In the genomic region with DNA sequence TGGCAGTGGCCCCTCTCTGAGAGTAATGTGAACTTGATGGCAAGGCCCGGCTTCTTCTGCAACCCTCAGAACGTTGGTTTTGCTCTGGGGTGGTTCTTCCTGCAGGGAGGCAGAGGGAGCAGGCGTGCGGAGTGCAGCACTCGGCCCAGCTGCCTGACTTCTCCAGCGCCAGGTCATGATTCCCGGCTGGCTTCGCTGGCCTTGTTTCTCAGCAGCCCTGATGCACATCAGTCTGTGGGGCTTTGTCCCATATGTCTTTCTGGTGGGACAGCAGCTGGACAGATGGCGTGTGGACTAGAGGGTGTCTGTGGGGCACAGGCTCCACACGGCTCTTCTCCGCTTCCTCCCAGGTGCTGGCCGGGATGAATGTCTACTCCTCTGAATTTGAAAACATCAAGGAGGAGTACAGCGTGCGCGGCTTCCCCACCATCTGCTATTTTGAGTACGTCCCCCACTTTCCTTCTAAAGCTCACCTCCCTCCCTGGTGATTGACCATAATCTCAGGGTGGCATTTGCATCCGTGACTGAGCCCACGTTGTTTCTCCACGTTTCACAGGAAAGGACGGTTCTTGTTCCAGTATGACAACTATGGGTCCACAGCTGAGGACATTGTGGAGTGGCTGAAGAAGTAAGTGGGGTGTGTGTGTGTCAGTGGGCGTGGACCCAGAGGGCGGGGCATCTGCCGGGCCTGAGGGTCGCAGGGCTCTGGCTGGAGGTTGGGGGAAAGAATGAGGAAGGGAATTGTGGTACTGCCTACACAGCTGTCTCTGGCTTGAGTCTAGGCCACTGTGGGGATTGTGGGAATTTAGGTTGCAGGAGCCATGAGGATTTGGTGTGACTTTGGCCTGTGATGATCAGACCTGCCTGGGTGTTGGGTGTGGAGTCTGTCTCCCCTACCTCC, we compare ENCODE assay signal across 12 cellular contexts.
"Had no signal": no experiment of that assay in that cellular context is flagged by ENCODE, and none has a peak within 500 bp of the region (broad histone marks: within the 10 kb centered on the region; RNA-seq: fewer than 3 reads in every experiment).

No MANE protein-coding gene starts in this region.

- H3K36me3 ChIP-seq: colonic mucosa had no signal

- H3K4me3 ChIP-seq: colonic mucosa, esophagus muscularis mucosa, left ventricle myocardium inferior, smooth muscle cell, testis, upper lobe of right lung had no signal

- H3K9me3 ChIP-seq: colonic mucosa, esophagus muscularis mucosa, left ventricle myocardium inferior, testis, upper lobe of right lung had no signal

- DNase-seq: activated CD4-positive, alpha-beta T cell treated with anti-CD3 and anti-CD28 coated beads, Interleukin-2, amount 50 U/mL, for 1 hour; activated naive CD4-positive, alpha-beta T cell treated with anti-CD3 and anti-CD28 coated beads, Interleukin-2, amount 50 U/mL, for 16 hours; amniotic stem cell; colonic mucosa; left ventricle myocardium inferior; mesendoderm; right cardiac atrium; testis; upper lobe of right lung had no signal

- H3K4me1 ChIP-seq: colonic mucosa, left ventricle myocardium inferior, testis, upper lobe of right lung had no signal

- H3K27me3 ChIP-seq: colonic mucosa, esophagus muscularis mucosa, testis, upper lobe of right lung had no signal

- H3K27ac ChIP-seq: colonic mucosa, esophagus muscularis mucosa, left ventricle myocardium inferior, testis had no signal

- H3K4me2 ChIP-seq: smooth muscle cell had no signal

- FAIRE-seq: endometrium had no signal
